ENCODE assay signal across 17 cellular contexts in genomic region chr3:64353256-64353655, GRCh38.
DNase-seq lines count a peak whose midpoint lies in the region; ATAC-seq, FAIRE-seq and TF ChIP-seq lines count a peak whose summit lies in the region.
"Had no signal": no experiment of that assay in that cellular context is flagged by ENCODE, and none has a peak within 500 bp of the region (broad histone marks: within the 10 kb centered on the region; RNA-seq: fewer than 3 reads in every experiment).

No MANE protein-coding gene starts in this region.

- H3K9me3 Mint-ChIP-seq in osteocyte (ENCODE audit: unreplicated experiment), result no peaks in the 10 kb centered on the region
- H3K9me3 Mint-ChIP-seq in activated naive CD8-positive, alpha-beta T cell treated with anti-CD3 and anti-CD28 coated beads, Interleukin-2, amount 50 U/mL, for 24 hours, result no peaks in the 10 kb centered on the region
- H3K9me3 Mint-ChIP-seq: stimulated activated effector memory CD8-positive, alpha-beta T cell treated with anti-CD3 and anti-CD28 coated beads, Interleukin-12 subunit alpha, Interleukin-12 subunit beta, amount 100 ng/mL, for 72 hours had no signal

- H3K36me3 Mint-ChIP-seq in osteocyte (ENCODE audit: unreplicated experiment), result no peaks in the 10 kb centered on the region
- no peaks in the 10 kb centered on the region for H3K36me3 Mint-ChIP-seq in activated naive CD8-positive, alpha-beta T cell treated with anti-CD3 and anti-CD28 coated beads, Interleukin-2, amount 50 U/mL, for 24 hours (ENCODE audit: low read depth)

- H3K27me3 Mint-ChIP-seq in osteocyte (ENCODE audit: unreplicated experiment), result no peaks in the 10 kb centered on the region
- peaks cover 2% of the 10 kb centered on the region for H3K27me3 Mint-ChIP-seq in activated naive CD8-positive, alpha-beta T cell treated with anti-CD3 and anti-CD28 coated beads, Interleukin-2, amount 50 U/mL, for 24 hours
- H3K27me3 Mint-ChIP-seq: activated naive CD4-positive, alpha-beta T cell treated with anti-CD3 and anti-CD28 coated beads, Interleukin-2, amount 10 ng/mL, durations not matched to agents 7 days and 5 days had no signal

- peak overlapping the region; percentile 86 for H3K27ac Mint-ChIP-seq in osteocyte (ENCODE audit: unreplicated experiment)
- H3K27ac Mint-ChIP-seq in activated naive CD8-positive, alpha-beta T cell treated with anti-CD3 and anti-CD28 coated beads, Interleukin-2, amount 50 U/mL, for 24 hours, result no peak overlapping the region
- H3K27ac Mint-ChIP-seq: activated naive CD4-positive, alpha-beta T cell treated with anti-CD3 and anti-CD28 coated beads, Interleukin-2, amount 10 ng/mL, durations not matched to agents 7 days and 5 days; stimulated activated effector memory CD8-positive, alpha-beta T cell treated with anti-CD3 and anti-CD28 coated beads, Interleukin-12 subunit alpha, Interleukin-12 subunit beta, amount 100 ng/mL, for 72 hours had no signal

- H3K4me3 ChIP-seq in WERI-Rb-1 (ENCODE audit: low read depth, low read length) (no peak overlapping the region), fibroblast of pulmonary artery (replicated peaks; ENCODE audit: low read depth, low read length) (no peak overlapping the region), right lobe of liver (no peak overlapping the region), aorta (ENCODE audit: low read length in 2 of 2) (no peak overlapping the region)
- H3K4me3 ChIP-seq: left ventricle myocardium inferior, PC-9 had no signal

- no peak for TF ChIP-seq CTCF in WERI-Rb-1 (IDR thresholded peaks at IDR 0.05; ENCODE audit: low read depth, low read length)
- no peak for TF ChIP-seq CTCF in fibroblast of pulmonary artery (IDR thresholded peaks at IDR 0.05; ENCODE audit: low read length, missing control alignments)
- TF ChIP-seq CTCF in osteocyte (IDR thresholded peaks at IDR 0.05), result no peak
- TF ChIP-seq CTCF in right lobe of liver (IDR thresholded peaks at IDR 0.05), result no peak

- TF ChIP-seq POLR2A in right lobe of liver (IDR thresholded peaks at IDR 0.05), result no peak

- no peaks in the 10 kb centered on the region for H3K4me1 ChIP-seq in right lobe of liver
- H3K4me1 ChIP-seq in aorta (ENCODE audit: control insufficient read depth in 1 of 2, insufficient read depth in 2 of 2, low read length in 2 of 2), result no peaks in the 10 kb centered on the region

- H3K36me3 ChIP-seq in WERI-Rb-1, result no peaks in the 10 kb centered on the region
- no peaks in the 10 kb centered on the region for H3K36me3 ChIP-seq in right lobe of liver
- no peaks in the 10 kb centered on the region for H3K36me3 ChIP-seq in aorta (ENCODE audit: control insufficient read depth in 1 of 2, insufficient read depth in 2 of 2, low read length in 1 of 2)
- H3K36me3 ChIP-seq: left ventricle myocardium inferior had no signal

- 45% methylated on average over 4 of the region's 4 CpGs for WGBS in right lobe of liver (ENCODE audit: insufficient coverage, low coverage, low lambda C conversion rate, missing lambda C conversion rate)
- 65 to 70% methylated on average over 4 of the region's 4 CpGs for WGBS in aorta, 2 donors

- peak; percentile 28 for FAIRE-seq in G401.6 (lab: Jason Lieb, UNC)

- H3K27ac ChIP-seq in WERI-Rb-1 (peak overlapping the region; percentile 55), right lobe of liver (no peak overlapping the region), aorta (ENCODE audit: low read depth in 1 of 2, low read length in 2 of 2) (no peak overlapping the region)
- H3K27ac ChIP-seq: left ventricle myocardium inferior had no signal

- no peak for DNase-seq in WERI-Rb-1
- DNase-seq in fibroblast of pulmonary artery (ENCODE audit: low read depth), result peak; percentile 41
- DNase-seq in osteocyte (ENCODE audit: extremely low spot score, unreplicated experiment), result no peak
- no peak for DNase-seq in right lobe of liver
- DNase-seq in stimulated activated naive CD4-positive, alpha-beta T cell treated with Interleukin-2 at 50 U/mL for 16 hours (lab: John Stamatoyannopoulos, UW), result no peak
- no peak for DNase-seq in aorta
- DNase-seq in activated naive CD8-positive, alpha-beta T cell treated with anti-CD3 and anti-CD28 coated beads, Interleukin-2, amount 50 U/mL, for 24 hours, result no peak
- DNase-seq: activated naive CD4-positive, alpha-beta T cell treated with anti-CD3 and anti-CD28 coated beads, Interleukin-2, amount 10 ng/mL, durations not matched to agents 7 days and 5 days; hippocampal formation; left ventricle myocardium inferior; NCI-H1092 treated with DMSO at 0.1 percent for 48 hours; NCI-H345; PC-9 had no signal

- H3K27me3 ChIP-seq in WERI-Rb-1 (ENCODE audit: insufficient read depth, low read depth, severe bottlenecking), result no peaks in the 10 kb centered on the region
- no peaks in the 10 kb centered on the region for H3K27me3 ChIP-seq in right lobe of liver
- H3K27me3 ChIP-seq in aorta (ENCODE audit: control insufficient read depth in 1 of 2, insufficient read depth in 2 of 2, low read length in 1 of 2), result no peaks in the 10 kb centered on the region

- H3K4me3 Mint-ChIP-seq in osteocyte (ENCODE audit: unreplicated experiment), result no peak overlapping the region
- no peak overlapping the region for H3K4me3 Mint-ChIP-seq in activated naive CD8-positive, alpha-beta T cell treated with anti-CD3 and anti-CD28 coated beads, Interleukin-2, amount 50 U/mL, for 24 hours
- H3K4me3 Mint-ChIP-seq: activated naive CD4-positive, alpha-beta T cell treated with anti-CD3 and anti-CD28 coated beads, Interleukin-2, amount 10 ng/mL, durations not matched to agents 7 days and 5 days; stimulated activated effector memory CD8-positive, alpha-beta T cell treated with anti-CD3 and anti-CD28 coated beads, Interleukin-12 subunit alpha, Interleukin-12 subunit beta, amount 100 ng/mL, for 72 hours had no signal

- intact Hi-C loops in right lobe of liver (cut with DNase I), result no loop called here
- intact Hi-C loops in aorta (cut with DNase I), result no loop called here

- H3K9me3 ChIP-seq in WERI-Rb-1 (ENCODE audit: severe bottlenecking) (no peaks in the 10 kb centered on the region), right lobe of liver (no peaks in the 10 kb centered on the region), aorta (ENCODE audit: control insufficient read depth, low read length) (no peaks in the 10 kb centered on the region)
- H3K9me3 ChIP-seq: left ventricle myocardium inferior had no signal

- ATAC-seq in right lobe of liver (no peak), aorta (ENCODE audit: low FRiP score) (no peak)
- no peak for ATAC-seq in activated naive CD8-positive, alpha-beta T cell treated with anti-CD3 and anti-CD28 coated beads, Interleukin-2, amount 50 U/mL, for 24 hours
- ATAC-seq: activated CD4-positive, CD25-positive, alpha-beta regulatory T cell treated with anti-CD3 and anti-CD28 coated beads, Interleukin-2, amount 50 U/mL, for 24 hours; sciatic nerve; stimulated activated effector memory CD8-positive, alpha-beta T cell treated with anti-CD3 and anti-CD28 coated beads, Interleukin-12 subunit alpha, Interleukin-12 subunit beta, amount 100 ng/mL, for 72 hours had no signal

- peaks cover 58% of the 10 kb centered on the region for H3K4me1 Mint-ChIP-seq in osteocyte (ENCODE audit: unreplicated experiment)
- peaks cover 6% of the 10 kb centered on the region for H3K4me1 Mint-ChIP-seq in activated naive CD8-positive, alpha-beta T cell treated with anti-CD3 and anti-CD28 coated beads, Interleukin-2, amount 50 U/mL, for 24 hours
- H3K4me1 Mint-ChIP-seq: stimulated activated effector memory CD8-positive, alpha-beta T cell treated with anti-CD3 and anti-CD28 coated beads, Interleukin-12 subunit alpha, Interleukin-12 subunit beta, amount 100 ng/mL, for 72 hours had no signal
